22 cellular contexts compared by ENCODE assay signal in the genomic region with DNA sequence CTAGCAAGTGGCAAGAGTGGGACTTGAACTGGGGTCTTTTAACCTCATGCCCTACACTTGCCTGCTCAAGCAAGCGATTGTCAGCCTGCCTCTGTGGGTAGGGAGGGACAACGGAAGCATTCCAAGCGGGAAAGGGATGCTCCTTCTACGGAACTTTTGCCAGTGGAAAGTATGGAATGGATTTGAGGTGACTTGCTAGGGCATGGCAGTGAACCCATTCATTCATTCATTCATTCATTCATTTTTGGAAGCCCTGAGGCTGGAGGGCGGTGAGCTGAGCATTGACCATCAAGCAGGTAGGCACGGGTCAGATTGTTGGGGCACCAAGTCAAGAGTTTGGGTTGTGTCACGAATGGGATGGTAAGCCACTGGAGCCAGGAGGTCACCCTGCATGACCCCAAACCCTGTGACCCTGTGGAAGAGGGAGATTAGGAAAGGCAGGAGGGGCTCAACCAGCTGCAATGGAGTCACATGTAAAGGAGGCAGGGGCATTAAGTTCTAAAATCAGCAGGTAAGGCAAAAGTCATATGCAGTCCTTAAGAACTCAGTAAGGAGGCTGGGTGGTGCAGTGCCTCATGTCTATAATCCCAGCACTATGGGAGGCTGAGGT.
"Had no signal": no experiment of that assay in that cellular context is flagged by ENCODE, and none has a peak within 500 bp of the region (broad histone marks: within the 10 kb centered on the region; RNA-seq: fewer than 3 reads in every experiment).

No MANE protein-coding gene starts in this region.

- H3K27me3 ChIP-seq: ascending aorta, gastroesophageal sphincter, heart right ventricle, right lobe of liver, stomach, vagina had no signal

- ATAC-seq: esophagus mucosa, gastroesophageal sphincter, heart right ventricle, right lobe of liver, T-cell had no signal

- FAIRE-seq: endometrium, small intestine had no signal

- H3K9ac ChIP-seq: parathyroid adenoma had no signal

- DNase-seq: activated CD4-positive, alpha-beta T cell treated with anti-CD3 and anti-CD28 coated beads, Interleukin-2, amount 50 U/mL, for 1 hour; activated naive CD4-positive, alpha-beta T cell treated with anti-CD3 and anti-CD28 coated beads, Interleukin-2, amount 10 ng/mL, durations not matched to agents 7 days and 5 days; cortex of kidney; heart right ventricle; immature natural killer cell; kidney glomerular epithelial cell; left ventricle myocardium inferior; mammary epithelial cell; right lobe of liver; small intestine; stimulated activated CD4-positive, alpha-beta T cell treated with anti-CD3 and anti-CD28 coated beads, Interleukin-15, amount 100 ng/mL, for 24 hours; stimulated activated CD4-positive, alpha-beta T cell treated with anti-CD3 and anti-CD28 coated beads, Interleukin-2, amount 100 ng/mL, for 48 hours; stomach; T-cell; trophoblast cell had no signal

- H3K36me3 ChIP-seq: ascending aorta, gastroesophageal sphincter, heart right ventricle, left ventricle myocardium inferior, right lobe of liver, stomach, vagina had no signal

- H3K27ac ChIP-seq: gastroesophageal sphincter, left ventricle myocardium inferior, parathyroid adenoma, right lobe of liver, stomach, vagina had no signal

- H3K79me2 ChIP-seq: parathyroid adenoma had no signal

- H3K4me1 ChIP-seq: parathyroid adenoma, right lobe of liver had no signal

- H3K4me3 Mint-ChIP-seq: activated naive CD4-positive, alpha-beta T cell treated with anti-CD3 and anti-CD28 coated beads, Interleukin-2, amount 10 ng/mL, durations not matched to agents 7 days and 5 days; central memory CD8-positive, alpha-beta T cell; T-cell had no signal

- H3K36me3 Mint-ChIP-seq: immature natural killer cell, T-cell had no signal

- H2AFZ ChIP-seq: parathyroid adenoma had no signal

- H3K9me3 Mint-ChIP-seq: central memory CD8-positive, alpha-beta T cell; immature natural killer cell had no signal

- H3K27me3 Mint-ChIP-seq: central memory CD8-positive, alpha-beta T cell; T-cell had no signal

- H3K4me3 ChIP-seq: ascending aorta, gastroesophageal sphincter, heart right ventricle, left ventricle myocardium inferior, right lobe of liver, stomach, vagina had no signal

- H3K27ac Mint-ChIP-seq: activated naive CD4-positive, alpha-beta T cell treated with anti-CD3 and anti-CD28 coated beads, Interleukin-2, amount 10 ng/mL, durations not matched to agents 7 days and 5 days; immature natural killer cell had no signal

- H3K9me3 ChIP-seq: right lobe of liver, vagina had no signal
